In the genomic region with DNA sequence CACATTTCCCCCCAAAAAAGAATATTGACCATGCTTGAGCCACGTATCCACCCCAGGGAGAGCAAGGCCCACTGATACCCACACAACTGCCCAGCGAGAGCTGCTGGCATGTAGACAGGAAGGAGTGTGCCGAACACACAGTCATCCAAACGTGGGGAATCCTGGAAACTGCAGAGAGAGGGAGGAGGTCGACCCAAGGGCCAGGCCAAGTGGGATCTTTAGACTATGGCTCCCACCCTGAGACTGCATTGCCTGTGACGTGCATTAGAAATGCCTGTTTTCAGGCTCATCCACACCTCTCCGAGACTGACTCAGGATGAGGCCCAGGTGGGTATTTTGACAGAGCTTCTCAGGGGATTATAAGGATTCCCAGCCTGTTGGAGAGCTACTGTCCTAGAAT, we compare ENCODE assay signal across 20 cellular contexts.
"Had no signal": no experiment of that assay in that cellular context is flagged by ENCODE, and none has a peak within 500 bp of the region (broad histone marks: within the 10 kb centered on the region; RNA-seq: fewer than 3 reads in every experiment).

No MANE protein-coding gene starts in this region.

- H3K4me3 Mint-ChIP-seq: activated CD4-positive, alpha-beta T cell treated with anti-CD3 and anti-CD28 coated beads, Interleukin-2, amount 10 ng/mL, durations not matched to agents 24 days and 14 days; activated CD8-positive, alpha-beta memory T cell treated with anti-CD3 and anti-CD28 coated beads, Interleukin-2, amount 10 ng/mL, durations not matched to agents 7 days and 5 days; activated CD8-positive, alpha-beta T cell treated with anti-CD3 and anti-CD28 coated beads for 36 hours; brain; memory B cell; stimulated activated naive B cell treated with anti-CD40 and anti-IgM and Interleukin-4, amounts not matched to agents 10 μg/mL and 1 μg/mL and 100 μg/mL, for 72 hours; T-helper 1 cell treated with Interleukin-12 subunit alpha and Interleukin-12 subunit beta and Interleukin-4 antibody, amounts not matched to agents 30 μg/mL and 1 μg/mL, for 36 hours; type B pancreatic cell had no signal

- DNase-seq: activated CD4-positive, alpha-beta T cell treated with anti-CD3 and anti-CD28 coated beads, Interleukin-2, amount 10 ng/mL, durations not matched to agents 24 days and 14 days; activated CD8-positive, alpha-beta memory T cell treated with anti-CD3 and anti-CD28 coated beads, Interleukin-2, amount 10 ng/mL, durations not matched to agents 7 days and 5 days; activated CD8-positive, alpha-beta T cell treated with anti-CD3 and anti-CD28 coated beads for 36 hours; activated naive CD4-positive, alpha-beta T cell treated with anti-CD3 and anti-CD28 coated beads, Interleukin-2, amount 50 U/mL, for 16 hours; aorta; colonic mucosa; heart right ventricle; left colon; occipital lobe; right lobe of liver; stimulated activated CD4-positive, alpha-beta T cell treated with anti-CD3 and anti-CD28 coated beads, Interleukin-1b, Interleukin-23, amount 100 ng/mL, for 48 hours; stimulated activated naive B cell treated with anti-CD40 and anti-IgM and Interleukin-4, amounts not matched to agents 10 μg/mL and 1 μg/mL and 100 μg/mL, for 72 hours had no signal

- H3K4me1 Mint-ChIP-seq: activated CD8-positive, alpha-beta memory T cell treated with anti-CD3 and anti-CD28 coated beads, Interleukin-2, amount 10 ng/mL, durations not matched to agents 7 days and 5 days had no signal

- H3K27me3 Mint-ChIP-seq: activated CD4-positive, alpha-beta T cell treated with anti-CD3 and anti-CD28 coated beads, Interleukin-2, amount 10 ng/mL, durations not matched to agents 24 days and 14 days; activated CD8-positive, alpha-beta memory T cell treated with anti-CD3 and anti-CD28 coated beads, Interleukin-2, amount 10 ng/mL, durations not matched to agents 7 days and 5 days; activated CD8-positive, alpha-beta T cell treated with anti-CD3 and anti-CD28 coated beads for 36 hours; brain; memory B cell; stimulated activated naive B cell treated with anti-CD40 and anti-IgM and Interleukin-4, amounts not matched to agents 10 μg/mL and 1 μg/mL and 100 μg/mL, for 72 hours; type B pancreatic cell had no signal

- H3K27ac ChIP-seq: colonic mucosa, epithelial cell of prostate, heart right ventricle, right lobe of liver, thoracic aorta, vagina had no signal

- H3K27ac Mint-ChIP-seq: activated CD4-positive, alpha-beta T cell treated with anti-CD3 and anti-CD28 coated beads, Interleukin-2, amount 10 ng/mL, durations not matched to agents 24 days and 14 days; activated CD8-positive, alpha-beta memory T cell treated with anti-CD3 and anti-CD28 coated beads, Interleukin-2, amount 10 ng/mL, durations not matched to agents 7 days and 5 days; activated CD8-positive, alpha-beta T cell treated with anti-CD3 and anti-CD28 coated beads for 36 hours; memory B cell; stimulated activated naive B cell treated with anti-CD40 and anti-IgM and Interleukin-4, amounts not matched to agents 10 μg/mL and 1 μg/mL and 100 μg/mL, for 72 hours; T-helper 1 cell treated with Interleukin-12 subunit alpha and Interleukin-12 subunit beta and Interleukin-4 antibody, amounts not matched to agents 30 μg/mL and 1 μg/mL, for 36 hours; type B pancreatic cell had no signal

- ATAC-seq: activated CD4-positive, CD25-positive, alpha-beta regulatory T cell treated with anti-CD3 and anti-CD28 coated beads, Interleukin-2, amount 50 U/mL, for 24 hours; activated CD8-positive, alpha-beta memory T cell treated with anti-CD3 and anti-CD28 coated beads, Interleukin-2, amount 10 ng/mL, durations not matched to agents 7 days and 5 days; activated CD8-positive, alpha-beta T cell treated with anti-CD3 and anti-CD28 coated beads for 36 hours; heart right ventricle; left colon; right lobe of liver; stimulated activated naive B cell treated with anti-CD40 and anti-IgM and Interleukin-4, amounts not matched to agents 10 μg/mL and 1 μg/mL and 100 μg/mL, for 72 hours had no signal

- H3K9me3 Mint-ChIP-seq: activated CD4-positive, alpha-beta T cell treated with anti-CD3 and anti-CD28 coated beads, Interleukin-2, amount 10 ng/mL, durations not matched to agents 24 days and 14 days; activated CD8-positive, alpha-beta T cell treated with anti-CD3 and anti-CD28 coated beads for 36 hours; stimulated activated naive B cell treated with anti-CD40 and anti-IgM and Interleukin-4, amounts not matched to agents 10 μg/mL and 1 μg/mL and 100 μg/mL, for 72 hours; T-helper 1 cell treated with Interleukin-12 subunit alpha and Interleukin-12 subunit beta and Interleukin-4 antibody, amounts not matched to agents 30 μg/mL and 1 μg/mL, for 36 hours; type B pancreatic cell had no signal
